Comparison of ENCODE assay signal across 17 cellular contexts in the genomic region with DNA sequence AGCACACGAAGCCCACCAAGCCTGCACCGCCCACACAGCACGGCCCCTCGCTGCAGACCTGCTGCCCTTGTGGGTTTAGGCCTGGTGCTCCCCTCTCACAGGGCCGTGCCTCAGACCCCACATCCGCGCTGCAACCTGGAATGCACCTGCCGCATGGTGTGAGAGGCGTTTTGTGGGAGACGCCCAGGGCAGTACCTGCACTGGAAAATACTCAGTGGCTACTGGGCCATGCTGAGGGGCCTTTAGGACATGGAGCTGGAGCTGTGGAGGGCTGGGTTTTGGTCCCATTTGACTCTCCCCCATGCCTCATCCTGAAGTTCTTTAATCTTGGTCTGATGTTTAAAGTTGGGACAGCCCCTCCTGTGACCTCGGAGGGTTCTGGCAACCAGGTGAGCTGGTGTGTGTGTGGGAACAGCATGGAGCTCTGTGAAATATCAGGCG.
DNase-seq lines count a peak whose midpoint lies in the region; ATAC-seq, FAIRE-seq and TF ChIP-seq lines count a peak whose summit lies in the region.
"Had no signal": no experiment of that assay in that cellular context is flagged by ENCODE, and none has a peak within 500 bp of the region (broad histone marks: within the 10 kb centered on the region; RNA-seq: fewer than 3 reads in every experiment).

No MANE protein-coding gene starts in this region.

- ATAC-seq in GM19467 (IDR thresholded peaks at IDR 0.05; ENCODE audit: unreplicated experiment), result peak; percentile 16
- no peak for ATAC-seq in effector memory CD8-positive, alpha-beta T cell (replicated peaks)
- ATAC-seq: SK-N-SH treated with all-trans-retinoic acid at 6 μM for 48 hours had no signal

- H4K20me1 ChIP-seq in BLaER1, result no peaks in the 10 kb centered on the region

- H3K27me3 ChIP-seq in BLaER1, result no peaks in the 10 kb centered on the region
- H3K27me3 ChIP-seq: BE2C, heart left ventricle had no signal

- H3K4me2 ChIP-seq in BLaER1, result peak overlapping the region; percentile 88
- H3K4me2 ChIP-seq: KMS-11 had no signal

- H3K4me3 Mint-ChIP-seq in effector memory CD8-positive, alpha-beta T cell, result peak overlapping the region; percentile 49 to 62
- no peak overlapping the region for H3K4me3 Mint-ChIP-seq in osteocyte (ENCODE audit: unreplicated experiment)
- H3K4me3 Mint-ChIP-seq: activated T-cell treated with anti-CD3 and anti-CD28 coated beads, Interleukin-2, amount 50 U/mL, for 72 hours had no signal

- no peak for TF ChIP-seq CTCF in osteocyte (IDR thresholded peaks at IDR 0.05)

- H3K9me3 Mint-ChIP-seq in effector memory CD8-positive, alpha-beta T cell, result no peaks in the 10 kb centered on the region
- H3K9me3 Mint-ChIP-seq in osteocyte (ENCODE audit: unreplicated experiment), result peaks cover 21% of the 10 kb centered on the region

- peak overlapping the region; percentile 72 for H3K9ac ChIP-seq in BLaER1
- H3K9ac ChIP-seq: KMS-11 had no signal

- H3K4me1 Mint-ChIP-seq in effector memory CD8-positive, alpha-beta T cell (ENCODE audit: low read depth in 2 of 2), result peaks cover 7 to 35% of the 10 kb centered on the region in 2 donors
- no peaks in the 10 kb centered on the region for H3K4me1 Mint-ChIP-seq in osteocyte (ENCODE audit: unreplicated experiment)

- H3K4me3 ChIP-seq in BLaER1, result no peak overlapping the region
- H3K4me3 ChIP-seq: heart left ventricle had no signal

- peak overlapping the region; percentile 89 for H3K27ac ChIP-seq in BLaER1
- H3K27ac ChIP-seq: heart left ventricle, KMS-11 had no signal

- peaks cover 4% of the 10 kb centered on the region for H3K36me3 Mint-ChIP-seq in effector memory CD8-positive, alpha-beta T cell (ENCODE audit: insufficient read depth)
- H3K36me3 Mint-ChIP-seq in osteocyte (ENCODE audit: unreplicated experiment), result no peaks in the 10 kb centered on the region

- DNase-seq in effector memory CD8-positive, alpha-beta T cell, result no peak
- DNase-seq in osteocyte (ENCODE audit: extremely low spot score, unreplicated experiment) (peak; percentile 81), globus pallidus (ENCODE audit: low spot score) (no peak), HTR-8/SVneo (ENCODE audit: insufficient read length, low spot score) (no peak), NCI-H1092 (lab: John Stamatoyannopoulos, UW) (no peak), NCI-H1417 treated with DMSO at 0.1 percent for 48 hours (lab: John Stamatoyannopoulos, UW) (no peak)
- DNase-seq: BE2C, NCI-H146, NCI-H446 treated with DMSO at 0.1 percent for 48 hours, OCI-M1 had no signal

- H3K27me3 Mint-ChIP-seq in effector memory CD8-positive, alpha-beta T cell, result no peaks in the 10 kb centered on the region
- H3K27me3 Mint-ChIP-seq in osteocyte (ENCODE audit: unreplicated experiment), result no peaks in the 10 kb centered on the region

- H3K27ac Mint-ChIP-seq in effector memory CD8-positive, alpha-beta T cell, result peak overlapping the region in 1 of 2 donors; percentile 14
- no peak overlapping the region for H3K27ac Mint-ChIP-seq in osteocyte (ENCODE audit: unreplicated experiment)
- H3K27ac Mint-ChIP-seq: activated T-cell treated with anti-CD3 and anti-CD28 coated beads, Interleukin-2, amount 50 U/mL, for 72 hours had no signal

- H3K36me3 ChIP-seq in BLaER1, result no peaks in the 10 kb centered on the region
- H3K36me3 ChIP-seq: BE2C, heart left ventricle had no signal

- no peak for FAIRE-seq in HTR-8/SVneo (lab: Jason Lieb, UNC)
- FAIRE-seq: colon had no signal

- peaks cover 32% of the 10 kb centered on the region for H3K9me3 ChIP-seq in BLaER1
- H3K9me3 ChIP-seq: BE2C had no signal

- H3K4me1 ChIP-seq in BLaER1, result peaks cover 69% of the 10 kb centered on the region
- H3K4me1 ChIP-seq: BE2C had no signal
